ENCODE assay signal across 31 cellular contexts in genomic region chr6:3762359-3762758, GRCh38.
"Had no signal": no experiment of that assay in that cellular context is flagged by ENCODE, and none has a peak within 500 bp of the region (broad histone marks: within the 10 kb centered on the region; RNA-seq: fewer than 3 reads in every experiment).

No MANE protein-coding gene starts in this region.

- H3K27ac Mint-ChIP-seq: activated CD8-positive, alpha-beta memory T cell treated with anti-CD3 and anti-CD28 coated beads, Interleukin-2, amount 10 ng/mL, durations not matched to agents 7 days and 5 days; activated naive CD4-positive, alpha-beta T cell treated with anti-CD3 and anti-CD28 coated beads, Interleukin-2, amount 10 ng/mL, durations not matched to agents 7 days and 5 days; activated naive CD8-positive, alpha-beta T cell; activated naive CD8-positive, alpha-beta T cell treated with anti-CD3 and anti-CD28 coated beads, Interleukin-2, amount 50 U/mL, for 24 hours; brain had no signal

- FAIRE-seq: bronchial epithelial cell, RCC 7860 had no signal

- DNase-seq: activated CD4-positive, alpha-beta T cell treated with anti-CD3 and anti-CD28 coated beads for 1 hour; activated CD4-positive, alpha-beta T cell treated with anti-CD3 and anti-CD28 coated beads for 48 hours; activated CD4-positive, alpha-beta T cell treated with anti-CD3 and anti-CD28 coated beads, Interleukin-2, amount 50 U/mL, for 48 hours; activated CD4-positive, CD25-positive, alpha-beta regulatory T cell; activated CD8-positive, alpha-beta memory T cell treated with anti-CD3 and anti-CD28 coated beads for 24 hours; activated CD8-positive, alpha-beta memory T cell treated with anti-CD3 and anti-CD28 coated beads, Interleukin-2, amount 10 ng/mL, durations not matched to agents 7 days and 5 days; activated CD8-positive, alpha-beta memory T cell treated with anti-CD3 and anti-CD28 coated beads, Interleukin-2, amount 50 U/mL, for 48 hours; activated effector memory CD4-positive, alpha-beta T cell treated with Interleukin-2 at 50 U/mL for 16 hours; activated naive CD4-positive, alpha-beta T cell treated with anti-CD3 and anti-CD28 coated beads, Interleukin-2, amount 10 ng/mL, durations not matched to agents 7 days and 5 days; activated naive CD8-positive, alpha-beta T cell treated with anti-CD3 and anti-CD28 coated beads, Interleukin-2, amount 50 U/mL, for 24 hours; activated T-cell treated with anti-CD3 and anti-CD28 coated beads, Interleukin-2, amount 50 U/mL, for 48 hours; anterior cingulate cortex; caudate nucleus; cerebellar nuclear complex; MG63; NCI-H1048; NCI-H1436 treated with DMSO at 0.1 percent for 48 hours; NCI-H1694 treated with DMSO at 0.1 percent for 48 hours; NCI-H2029; NCI-H345; NCI-H524 treated with DMSO at 0.1 percent for 48 hours; PC-3; SHP77; SJCRH30; T1000; WERI-Rb-1 had no signal

- H3K4me3 ChIP-seq: MG63, SJCRH30, SK-N-MC had no signal

- H3K9me3 ChIP-seq: MG63, SJCRH30 had no signal

- H3K36me3 ChIP-seq: MG63, SJCRH30, WERI-Rb-1 had no signal

- H3K4me1 Mint-ChIP-seq: activated CD8-positive, alpha-beta memory T cell treated with anti-CD3 and anti-CD28 coated beads, Interleukin-2, amount 10 ng/mL, durations not matched to agents 7 days and 5 days; activated naive CD4-positive, alpha-beta T cell treated with anti-CD3 and anti-CD28 coated beads, Interleukin-2, amount 10 ng/mL, durations not matched to agents 7 days and 5 days; activated naive CD8-positive, alpha-beta T cell treated with anti-CD3 and anti-CD28 coated beads, Interleukin-2, amount 50 U/mL, for 24 hours had no signal

- H3K36me3 Mint-ChIP-seq: activated CD8-positive, alpha-beta memory T cell treated with anti-CD3 and anti-CD28 coated beads, Interleukin-2, amount 10 ng/mL, durations not matched to agents 7 days and 5 days; activated naive CD4-positive, alpha-beta T cell treated with anti-CD3 and anti-CD28 coated beads, Interleukin-2, amount 10 ng/mL, durations not matched to agents 7 days and 5 days; brain had no signal

- H3K27me3 ChIP-seq: MG63, SJCRH30 had no signal

- H3K27ac ChIP-seq: SJCRH30, SK-N-MC, WERI-Rb-1 had no signal

- H3K4me3 Mint-ChIP-seq: activated CD8-positive, alpha-beta memory T cell treated with anti-CD3 and anti-CD28 coated beads, Interleukin-2, amount 10 ng/mL, durations not matched to agents 7 days and 5 days; activated naive CD4-positive, alpha-beta T cell treated with anti-CD3 and anti-CD28 coated beads, Interleukin-2, amount 10 ng/mL, durations not matched to agents 7 days and 5 days; activated naive CD8-positive, alpha-beta T cell; activated naive CD8-positive, alpha-beta T cell treated with anti-CD3 and anti-CD28 coated beads, Interleukin-2, amount 50 U/mL, for 24 hours; brain had no signal

- H3K9me3 Mint-ChIP-seq: activated naive CD4-positive, alpha-beta T cell treated with anti-CD3 and anti-CD28 coated beads, Interleukin-2, amount 10 ng/mL, durations not matched to agents 7 days and 5 days; activated naive CD8-positive, alpha-beta T cell treated with anti-CD3 and anti-CD28 coated beads, Interleukin-2, amount 50 U/mL, for 24 hours had no signal
